12 cellular contexts compared by ENCODE assay signal in the genomic region with DNA sequence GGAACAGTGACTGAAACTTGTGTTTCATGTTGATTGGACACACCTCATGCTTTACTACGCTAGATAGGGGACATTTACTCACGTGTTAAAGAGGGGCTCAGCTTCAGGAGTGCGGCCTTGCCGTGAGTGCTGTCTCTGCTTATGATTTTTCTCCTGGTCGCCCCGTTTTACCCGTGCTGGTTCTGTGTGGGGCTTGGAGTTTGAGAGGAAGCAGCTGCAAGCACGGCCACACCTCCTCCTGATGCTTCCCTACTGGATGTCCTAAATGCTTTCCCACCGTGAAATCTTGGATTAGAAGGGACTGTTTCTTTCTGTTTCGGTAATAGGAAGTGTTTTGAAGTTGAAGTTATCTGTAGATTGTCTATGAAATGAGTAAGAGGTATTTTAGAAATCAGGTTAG. TPM values are rescaled to one million over a fixed set of nuclear protein-coding genes. Genes with fewer than 3 reads are reported as not detected.
DNase-seq lines count a peak whose midpoint lies in the region; ATAC-seq and TF ChIP-seq lines count a peak whose summit lies in the region.
"Had no signal": no experiment of that assay in that cellular context is flagged by ENCODE, and none has a peak within 500 bp of the region (broad histone marks: within the 10 kb centered on the region; RNA-seq: fewer than 3 reads in every experiment).

No MANE protein-coding gene starts in this region.

- H3K4me3 Mint-ChIP-seq in stimulated activated naive CD8-positive, alpha-beta T cell treated with anti-CD3 and anti-CD28 coated beads, Interleukin-15, Interleukin-2, amounts not matched to agents 100 ng/mL and 50 ng/mL, for 24 hours = peak overlapping the region; percentile 60
- H3K4me3 Mint-ChIP-seq in memory B cell = peak overlapping the region; percentile 71

- ATAC-seq in stimulated activated naive CD8-positive, alpha-beta T cell treated with anti-CD3 and anti-CD28 coated beads, Interleukin-15, Interleukin-2, amounts not matched to agents 100 U/mL and 50 U/mL, for 24 hours = no peak
- ATAC-seq in memory B cell (ENCODE audit: low read depth) (peak; percentile 34), HG02938 (IDR thresholded peaks at IDR 0.05; ENCODE audit: unreplicated experiment) (no peak)
- ATAC-seq: esophagus mucosa had no signal

- CTCF ChIA-PET in SK-N-SH (lab: Yijun Ruan, JAX) = interaction anchor here (1.0 to 3.7 kb wide), 4 partner anchors 9 to 33 kb away, joined by 3 to 14 read pairs (median 4); no protein-coding TSS in a partner anchor

- H3K27ac Mint-ChIP-seq in stimulated activated naive CD8-positive, alpha-beta T cell treated with anti-CD3 and anti-CD28 coated beads, Interleukin-15, Interleukin-2, amounts not matched to agents 100 ng/mL and 50 ng/mL, for 24 hours = peak overlapping the region; percentile 80
- peak overlapping the region; percentile 83 for H3K27ac Mint-ChIP-seq in memory B cell

- H3K4me1 Mint-ChIP-seq in stimulated activated naive CD8-positive, alpha-beta T cell treated with anti-CD3 and anti-CD28 coated beads, Interleukin-15, Interleukin-2, amounts not matched to agents 100 ng/mL and 50 ng/mL, for 24 hours (ENCODE audit: low read depth) = peaks cover 40% of the 10 kb centered on the region
- peaks cover 12% of the 10 kb centered on the region for H3K4me1 Mint-ChIP-seq in memory B cell

- in situ Hi-C loops in astrocyte of the spinal cord (cut with HindIII; ENCODE audit: low sequenced_read_pairs) = no loop called here

- no peaks in the 10 kb centered on the region for H3K27me3 ChIP-seq in SK-N-SH (ENCODE audit: insufficient read depth)
- H3K27me3 ChIP-seq: BE2C had no signal

- H3K9me3 ChIP-seq in SK-N-SH = no peaks in the 10 kb centered on the region
- H3K9me3 ChIP-seq: BE2C had no signal

- DNase-seq in stimulated activated naive CD8-positive, alpha-beta T cell treated with anti-CD3 and anti-CD28 coated beads, Interleukin-15, Interleukin-2, amounts not matched to agents 100 U/mL and 50 U/mL, for 24 hours = no peak
- DNase-seq in astrocyte of the spinal cord (ENCODE audit: low read depth, low spot score) = peak; percentile 41
- no peak for DNase-seq in memory B cell (ENCODE audit: low spot score in 2 of 2)
- DNase-seq in SK-N-SH = no peak
- no peak for DNase-seq in RPMI8226
- DNase-seq in NCI-H146 (lab: John Stamatoyannopoulos, UW) = no peak
- DNase-seq: BE2C, NCI-H748 treated with DMSO at 0.1 percent for 48 hours had no signal

- no peak overlapping the region for H3K27ac ChIP-seq in SK-N-SH (ENCODE audit: low read depth in 2 of 2, low read length in 1 of 2)
- H3K27ac ChIP-seq: HL-60 had no signal

- H4K20me1 ChIP-seq in SK-N-SH (ENCODE audit: insufficient read depth) = no peaks in the 10 kb centered on the region

- H3K9me2 ChIP-seq in SK-N-SH = no peaks in the 10 kb centered on the region

- H3K4me3 ChIP-seq in astrocyte of the spinal cord (ENCODE audit: low read depth, low read length) (no peak overlapping the region), SK-N-SH (ENCODE audit: low read depth in 2 of 2, low read length in 1 of 2) (no peak overlapping the region)

- no peak for TF ChIP-seq RAD21 in SK-N-SH (IDR thresholded peaks at IDR 0.05; ENCODE audit: low read length)

- H3K79me2 ChIP-seq in SK-N-SH (ENCODE audit: insufficient read depth) = peaks cover under 1% of the 10 kb centered on the region; the same call in 1 of the 2 replicates

- peaks cover 45% of the 10 kb centered on the region for H3K36me3 Mint-ChIP-seq in stimulated activated naive CD8-positive, alpha-beta T cell treated with anti-CD3 and anti-CD28 coated beads, Interleukin-15, Interleukin-2, amounts not matched to agents 100 ng/mL and 50 ng/mL, for 24 hours (ENCODE audit: low read depth)
- H3K36me3 Mint-ChIP-seq in memory B cell = peaks cover 17% of the 10 kb centered on the region

- peaks cover 0 to 28% of the 10 kb centered on the region in 2 experiments for H3K36me3 ChIP-seq in SK-N-SH (replicated peaks in 1 of 2; ENCODE audit: control insufficient read depth in 1 of 2, insufficient read depth in 2 of 2, low read length in 1 of 2)

- H3K9ac ChIP-seq in SK-N-SH = no peak overlapping the region

- POLR2A ChIA-PET in SK-N-SH (lab: Yijun Ruan, JAX) = no interaction called here

- peaks cover 0 to 12% of the 10 kb centered on the region in 2 experiments; a peak in 1 of 4 replicates for H3K4me1 ChIP-seq in SK-N-SH (ENCODE audit: control insufficient read depth in 1 of 2, insufficient read depth in 2 of 2, low read depth in 1 of 2, low read length in 1 of 2)
- H3K4me1 ChIP-seq: BE2C had no signal

- H3K27me3 Mint-ChIP-seq in stimulated activated naive CD8-positive, alpha-beta T cell treated with anti-CD3 and anti-CD28 coated beads, Interleukin-15, Interleukin-2, amounts not matched to agents 100 ng/mL and 50 ng/mL, for 24 hours = no peaks in the 10 kb centered on the region
- H3K27me3 Mint-ChIP-seq in memory B cell = no peaks in the 10 kb centered on the region

- TF ChIP-seq CTCF in astrocyte of the spinal cord (IDR thresholded peaks at IDR 0.05; ENCODE audit: low read depth, low read length) (no peak), SK-N-SH (IDR thresholded peaks at IDR 0.05) (no peak)

- no peak for TF ChIP-seq EP300 in SK-N-SH (IDR thresholded peaks at IDR 0.05; ENCODE audit: borderline replicate concordance in 1 of 2, low read depth in 1 of 2, low read length in 1 of 2)

- WGBS in SK-N-SH (ENCODE audit: low lambda C conversion rate) = 93% methylated on average over 10 of the region's 10 CpGs

- no peak overlapping the region for H2AFZ ChIP-seq in SK-N-SH (ENCODE audit: low read depth)

- H3F3A ChIP-seq in SK-N-SH (replicated peaks; ENCODE audit: insufficient read depth) = no peaks in the 10 kb centered on the region

- no peak overlapping the region for H3K4me2 ChIP-seq in SK-N-SH

- H3K9me3 Mint-ChIP-seq in stimulated activated naive CD8-positive, alpha-beta T cell treated with anti-CD3 and anti-CD28 coated beads, Interleukin-15, Interleukin-2, amounts not matched to agents 100 ng/mL and 50 ng/mL, for 24 hours = no peaks in the 10 kb centered on the region
- no peaks in the 10 kb centered on the region for H3K9me3 Mint-ChIP-seq in memory B cell

TF ChIP-seq in SK-N-SH, 30 proteins besides CTCF, POLR2A, EP300 and RAD21:
- TF ChIP-seq TCF12 (IDR thresholded peaks at IDR 0.05) = no peak

RNA-seq across cellular contexts. Expression of a gene that starts 54.0 kb away (rescaled TPM):
- polyA plus RNA-seq in SK-N-SH (2012; rRNA removed) = not detected in 2 replicates
- polyA plus RNA-seq in SK-N-SH (2012; cell fraction: cytosol; rRNA removed) = not detected in 2 replicates
- polyA plus RNA-seq in SK-N-SH (2012; cell fraction: nucleus; rRNA removed) = not detected in 2 replicates
